In genomic region chr5:147673276-147673675, GRCh38 we compare ENCODE assay signal across 27 cellular contexts.
DNase-seq lines count a peak whose midpoint lies in the region; ATAC-seq, FAIRE-seq and TF ChIP-seq lines count a peak whose summit lies in the region.
"Had no signal": no experiment of that assay in that cellular context is flagged by ENCODE, and none has a peak within 500 bp of the region (broad histone marks: within the 10 kb centered on the region; RNA-seq: fewer than 3 reads in every experiment).

No MANE protein-coding gene starts in this region.

- no peaks in the 10 kb centered on the region for H3K27me3 Mint-ChIP-seq in activated T-cell treated with anti-CD3 and anti-CD28 coated beads, Interleukin-2, amount 50 U/mL, for 24 hours
- H3K27me3 Mint-ChIP-seq in effector memory CD8-positive, alpha-beta T cell: no peaks in the 10 kb centered on the region
- H3K27me3 Mint-ChIP-seq: activated CD4-positive, alpha-beta T cell treated with anti-CD3 and anti-CD28 coated beads for 36 hours; activated naive CD4-positive, alpha-beta T cell treated with anti-CD3 and anti-CD28 coated beads, Interleukin-2, amount 50 U/mL, for 24 hours had no signal

- no peaks in the 10 kb centered on the region for H3K79me2 ChIP-seq in HepG2 (ENCODE audit: insufficient read depth, low read length)
- H3K79me2 ChIP-seq: parathyroid adenoma had no signal

- peak in 1 of 2 donors; percentile 17 for TF ChIP-seq RAD21 in liver (IDR thresholded peaks at IDR 0.05)
- no peak for TF ChIP-seq RAD21 in HepG2 (CRISPR knock-in tag; IDR thresholded peaks at IDR 0.05)

- BruUV-seq in HepG2 (replicated peaks; lab: Mats Ljungman, UMichigan): no TSS peak

- H3K27ac ChIP-seq in liver (ENCODE audit: low read depth in 1 of 2, low read length in 2 of 2): no peak overlapping the region
- no peak overlapping the region for H3K27ac ChIP-seq in HepG2 (ENCODE audit: extremely low read length, insufficient read depth, low read length)
- H3K27ac ChIP-seq: foreskin keratinocyte, parathyroid adenoma, sigmoid colon, upper lobe of left lung had no signal

- no peak for FAIRE-seq in HepG2 (lab: Jason Lieb, UNC)
- FAIRE-seq: TTC549 had no signal

- H3K9me3 Mint-ChIP-seq in activated T-cell treated with anti-CD3 and anti-CD28 coated beads, Interleukin-2, amount 50 U/mL, for 24 hours: no peaks in the 10 kb centered on the region
- no peaks in the 10 kb centered on the region for H3K9me3 Mint-ChIP-seq in effector memory CD8-positive, alpha-beta T cell
- H3K9me3 Mint-ChIP-seq: activated naive CD4-positive, alpha-beta T cell treated with anti-CD3 and anti-CD28 coated beads, Interleukin-2, amount 50 U/mL, for 24 hours had no signal

- H3K36me3 Mint-ChIP-seq in activated T-cell treated with anti-CD3 and anti-CD28 coated beads, Interleukin-2, amount 50 U/mL, for 24 hours (ENCODE audit: low read depth): peaks cover 3% of the 10 kb centered on the region
- no peaks in the 10 kb centered on the region for H3K36me3 Mint-ChIP-seq in effector memory CD8-positive, alpha-beta T cell (ENCODE audit: insufficient read depth)
- H3K36me3 Mint-ChIP-seq: activated naive CD4-positive, alpha-beta T cell treated with anti-CD3 and anti-CD28 coated beads, Interleukin-2, amount 50 U/mL, for 24 hours; CD14-positive monocyte had no signal

- TF ChIP-seq POLR2A in HepG2 (IDR thresholded peaks at IDR 0.05; ENCODE audit: insufficient read depth in 1 of 2, low read depth in 2 of 2, low read length in 2 of 2): no peak

- H3K9ac ChIP-seq in liver (ENCODE audit: low read depth in 1 of 2, low read length in 2 of 2) (no peak overlapping the region), HepG2 (ENCODE audit: insufficient read depth, low read depth, low read length) (no peak overlapping the region)
- H3K9ac ChIP-seq: parathyroid adenoma had no signal

- H4K20me1 ChIP-seq in HepG2 (ENCODE audit: insufficient read depth, low read length): no peaks in the 10 kb centered on the region

- no peak for ATAC-seq in HepG2
- ATAC-seq in effector memory CD8-positive, alpha-beta T cell (replicated peaks): no peak
- ATAC-seq: activated CD4-positive, alpha-beta T cell treated with anti-CD3 and anti-CD28 coated beads for 36 hours; foreskin keratinocyte; mucosa of descending colon had no signal

- no peak overlapping the region for H3K4me3 Mint-ChIP-seq in activated T-cell treated with anti-CD3 and anti-CD28 coated beads, Interleukin-2, amount 50 U/mL, for 24 hours
- no peak overlapping the region for H3K4me3 Mint-ChIP-seq in effector memory CD8-positive, alpha-beta T cell
- H3K4me3 Mint-ChIP-seq: activated CD4-positive, alpha-beta T cell treated with anti-CD3 and anti-CD28 coated beads for 36 hours; activated naive CD4-positive, alpha-beta T cell treated with anti-CD3 and anti-CD28 coated beads, Interleukin-2, amount 50 U/mL, for 24 hours; CD14-positive monocyte had no signal

- no peaks in the 10 kb centered on the region for H3K27me3 ChIP-seq in liver (ENCODE audit: control insufficient read depth in 4 of 4, insufficient read depth in 4 of 4, low read length in 3 of 4)
- no peaks in the 10 kb centered on the region for H3K27me3 ChIP-seq in HepG2 (ENCODE audit: control insufficient read depth in 1 of 2, insufficient read depth in 2 of 2, low read length in 2 of 2)
- peaks cover 8% of the 10 kb centered on the region; the same call in 1 of the 2 replicates for H3K27me3 ChIP-seq in HAP-1 (ENCODE audit: low read depth)
- H3K27me3 ChIP-seq: foreskin keratinocyte, sigmoid colon, upper lobe of left lung had no signal

- no peak overlapping the region for H2AFZ ChIP-seq in HepG2 (ENCODE audit: low read length)
- H2AFZ ChIP-seq: parathyroid adenoma had no signal

- intact Hi-C loops in HepG2 (cut with micrococcal nuclease; ENCODE audit: unreplicated experiment): no loop called here

- H3K4me1 ChIP-seq in liver (ENCODE audit: control insufficient read depth in 4 of 4, insufficient read depth in 4 of 4, low read length in 3 of 4): peaks cover 7 to 47% (median 38%) of the 10 kb centered on the region in 4 donors
- peaks cover 19% of the 10 kb centered on the region for H3K4me1 ChIP-seq in HepG2 (ENCODE audit: insufficient read depth, low read length)
- no peaks in the 10 kb centered on the region for H3K4me1 ChIP-seq in HAP-1
- H3K4me1 ChIP-seq: foreskin keratinocyte, parathyroid adenoma, upper lobe of left lung had no signal

- no peak for DNase-seq in HepG2 (ENCODE audit: low spot score)
- DNase-seq in NCI-H345 (lab: John Stamatoyannopoulos, UW): peak; percentile 56
- peak; percentile 87 for DNase-seq in cerebellum (ENCODE audit: low spot score)
- no peak for DNase-seq in activated T-cell treated with anti-CD3 and anti-CD28 coated beads, Interleukin-2, amount 50 U/mL, for 24 hours
- DNase-seq in effector memory CD8-positive, alpha-beta T cell: no peak
- no peak for DNase-seq in HAP-1 (ENCODE audit: low spot score in 2 of 2)
- DNase-seq in activated naive CD4-positive, alpha-beta T cell treated with Interleukin-2 at 50 U/mL for 16 hours: no peak
- DNase-seq: ACHN; activated CD4-positive, alpha-beta T cell treated with anti-CD3 and anti-CD28 coated beads for 36 hours; aorta; DMS153; effector CD4-positive, alpha-beta T cell; foreskin keratinocyte; Karpas-422; mucosa of descending colon; MV-4-11; NCI-H1930; NCI-H748 treated with DMSO at 0.1 percent for 48 hours; SIG-M5; sigmoid colon; T-helper 1 cell; upper lobe of left lung had no signal

- in situ Hi-C loops in HepG2 (cut with HindIII; ENCODE audit: extremely low pct_ligation_motif_present, low pct_unique_long_range_greater_than_20kb): loop anchor here (5.0 kb wide), 1 partner anchor 46 kb away; no protein-coding TSS in a partner anchor
- in situ Hi-C loops in HAP-1 (cut with MboI; ENCODE audit: low sequenced_read_pairs): no loop called here

- H3K36me3 ChIP-seq in liver (ENCODE audit: control insufficient read depth in 4 of 4, insufficient read depth in 3 of 4, low read depth in 1 of 4, low read length in 3 of 4) (no peaks in the 10 kb centered on the region), HepG2 (replicated peaks in 1 of 2; ENCODE audit: control insufficient read depth in 1 of 2, insufficient read depth in 2 of 2, low read length in 2 of 2) (no peaks in the 10 kb centered on the region), HAP-1 (replicated peaks) (no peaks in the 10 kb centered on the region)
- H3K36me3 ChIP-seq: sigmoid colon, upper lobe of left lung had no signal

- POLR2A ChIA-PET in HepG2 (lab: Yijun Ruan, JAX): no interaction called here

- CTCF ChIA-PET in HepG2 (lab: Yijun Ruan, JAX; ENCODE audit: low intra/inter-chr PET ratio, low total read pairs): interaction anchor here (2.8 kb wide), 1 partner anchor 45 kb away, joined by 46 read pairs; no protein-coding TSS in a partner anchor

- no peak overlapping the region for H3K27ac Mint-ChIP-seq in activated T-cell treated with anti-CD3 and anti-CD28 coated beads, Interleukin-2, amount 50 U/mL, for 24 hours
- H3K27ac Mint-ChIP-seq in effector memory CD8-positive, alpha-beta T cell: no peak overlapping the region
- H3K27ac Mint-ChIP-seq: activated CD4-positive, alpha-beta T cell treated with anti-CD3 and anti-CD28 coated beads for 36 hours; activated naive CD4-positive, alpha-beta T cell treated with anti-CD3 and anti-CD28 coated beads, Interleukin-2, amount 50 U/mL, for 24 hours; CD14-positive monocyte had no signal

- WGBS in liver: 71% methylated on average over 4 of the region's 4 CpGs
- WGBS in HepG2 (ENCODE audit: low lambda C conversion rate): 16% methylated on average over 3 of the region's 4 CpGs

- no peak overlapping the region for H3K4me2 ChIP-seq in HepG2 (ENCODE audit: low read depth, low read length)

- no peak for TF ChIP-seq CTCF in liver (IDR thresholded peaks at IDR 0.05; ENCODE audit: low read depth, low read length, missing input control)
- no peak for TF ChIP-seq CTCF in HepG2 (CRISPR knock-in tag; IDR thresholded peaks at IDR 0.05)

- no peaks in the 10 kb centered on the region for H3K9me3 ChIP-seq in liver (ENCODE audit: control insufficient read depth in 4 of 4, low read length in 3 of 4)
- no peaks in the 10 kb centered on the region for H3K9me3 ChIP-seq in HepG2 (ENCODE audit: low read length)
- no peaks in the 10 kb centered on the region for H3K9me3 ChIP-seq in HAP-1
- H3K9me3 ChIP-seq: mucosa of descending colon, sigmoid colon, upper lobe of left lung had no signal

- H3K4me3 ChIP-seq in liver (ENCODE audit: low read depth in 1 of 3, low read length in 3 of 3) (no peak overlapping the region), HepG2 (replicated peaks in 1 of 3; ENCODE audit: insufficient read depth in 1 of 3, low read depth in 2 of 3, low read length in 3 of 3) (no peak overlapping the region), HAP-1 (no peak overlapping the region)
- H3K4me3 ChIP-seq: mucosa of descending colon, sigmoid colon, upper lobe of left lung had no signal

- TF ChIP-seq EP300 in HepG2 (IDR thresholded peaks at IDR 0.05; ENCODE audit: low read depth in 2 of 2, low read length in 2 of 2) (no peak), HepG2 (CRISPR knock-in tag; IDR thresholded peaks at IDR 0.05; ENCODE audit: borderline replicate concordance) (no peak)

- H3K4me1 Mint-ChIP-seq in activated T-cell treated with anti-CD3 and anti-CD28 coated beads, Interleukin-2, amount 50 U/mL, for 24 hours (ENCODE audit: low read depth): no peaks in the 10 kb centered on the region
- H3K4me1 Mint-ChIP-seq in effector memory CD8-positive, alpha-beta T cell (ENCODE audit: low read depth in 2 of 2): no peaks in the 10 kb centered on the region
- H3K4me1 Mint-ChIP-seq: activated CD4-positive, alpha-beta T cell treated with anti-CD3 and anti-CD28 coated beads for 36 hours; activated naive CD4-positive, alpha-beta T cell treated with anti-CD3 and anti-CD28 coated beads, Interleukin-2, amount 50 U/mL, for 24 hours; CD14-positive monocyte had no signal

TF ChIP-seq in liver, 16 proteins besides CTCF, POLR2A, EP300 and RAD21:
- TF ChIP-seq ATF3 (IDR thresholded peaks at IDR 0.05) (no peak), RXRA (IDR thresholded peaks at IDR 0.05) (peak in 1 of 2 donors; percentile 13), HNF4A (conservative IDR thresholded peaks at IDR 0.05) (peak; percentile 40 to 45)

TF ChIP-seq in HepG2, 621 proteins besides CTCF, POLR2A, EP300 and RAD21 (continues in another document):
- TF ChIP-seq ZNF772 (CRISPR knock-in tag; IDR thresholded peaks at IDR 0.05) (no peak), SNAI1 (CRISPR knock-in tag; IDR thresholded peaks at IDR 0.05; ENCODE audit: borderline replicate concordance) (no peak)

Comparison
In these comparisons a context has a peak if more than half of its experiments do, and no peak if none do; other contexts are left out.
1. DNase-seq: peak in NCI-H345 (single experiment) and cerebellum (single experiment); none in HepG2 (single experiment), activated T-cell treated with anti-CD3 and anti-CD28 coated beads, Interleukin-2, amount 50 U/mL, for 24 hours (single experiment), effector memory CD8-positive, alpha-beta T cell (0 of 3), HAP-1 (0 of 2) and activated naive CD4-positive, alpha-beta T cell treated with Interleukin-2 at 50 U/mL for 16 hours (single experiment).